ENCODE assay signal across 8 cellular contexts in genomic region chr14:55807059-55807499, GRCh38.
DNase-seq lines count a peak whose midpoint lies in the region; ATAC-seq, FAIRE-seq and TF ChIP-seq lines count a peak whose summit lies in the region.

No MANE protein-coding gene starts in this region.

- no peaks in the 10 kb centered on the region for H3K23me2 ChIP-seq in H9 (ENCODE audit: insufficient read length, low read depth, low read length, poor library complexity, severe bottlenecking)

- no peak overlapping the region for H2BK12ac ChIP-seq in H9 (ENCODE audit: insufficient read length, low read depth, low read length)

- H4K8ac ChIP-seq in H9 (replicated peaks; ENCODE audit: insufficient read length, low read depth, low read length), result no peak overlapping the region

- no peak overlapping the region for H3K27ac Mint-ChIP-seq in astrocyte (ENCODE audit: unreplicated experiment)
- no peak overlapping the region for H3K27ac Mint-ChIP-seq in H9

- H3K14ac ChIP-seq in H9 (ENCODE audit: insufficient read depth, low read length), result no peak overlapping the region

- peaks cover 3% of the 10 kb centered on the region for H3K4me1 ChIP-seq in astrocyte (ENCODE audit: insufficient read depth, low read length)
- peaks cover 8 to 9% of the 10 kb centered on the region in 2 donors for H3K4me1 ChIP-seq in kidney (ENCODE audit: control insufficient read depth in 1 of 2, insufficient read depth in 1 of 2, low read depth in 1 of 2, low read length in 2 of 2)
- no peaks in the 10 kb centered on the region; the same call in 1 of the 2 replicates for H3K4me1 ChIP-seq in H9 (ENCODE audit: insufficient read depth, low read length)

- FAIRE-seq in astrocyte (lab: Jason Lieb, UNC), result no peak
- FAIRE-seq in kidney (lab: Jason Lieb, UNC), result no peak

- H3K27me3 Mint-ChIP-seq in astrocyte (ENCODE audit: low read depth, unreplicated experiment) (peaks cover 4% of the 10 kb centered on the region), H9 (ENCODE audit: low read depth) (0 out of 2 replicates have a peak, but pooled peaks cover 2% of the 10 kb centered on the region)

- H2AK5ac ChIP-seq in H9 (ENCODE audit: insufficient read length, low read length), result no peak overlapping the region

- ATAC-seq in GM18511 (IDR thresholded peaks at IDR 0.05; ENCODE audit: unreplicated experiment) (peak; percentile 72), HG03469 (IDR thresholded peaks at IDR 0.05; ENCODE audit: unreplicated experiment) (peak; percentile 57)

- peaks cover 15% of the 10 kb centered on the region for H3K4me1 Mint-ChIP-seq in astrocyte (ENCODE audit: low read depth, unreplicated experiment)
- H3K4me1 Mint-ChIP-seq in H9, result peaks cover 6 to 10% of the 10 kb centered on the region in 2 experiments; a peak in 3 of 4 replicates

- no peak overlapping the region for H2BK20ac ChIP-seq in H9 (ENCODE audit: low read depth, low read length, poor library complexity, severe bottlenecking)

- no peak overlapping the region for H3K4me2 ChIP-seq in astrocyte (ENCODE audit: low read length)
- H3K4me2 ChIP-seq in H9 (ENCODE audit: insufficient read depth, insufficient read length, low read length), result no peak overlapping the region

- H3K9me3 ChIP-seq in astrocyte (ENCODE audit: insufficient read depth, low read depth, low read length) (no peaks in the 10 kb centered on the region), kidney (ENCODE audit: control insufficient read depth in 1 of 2, low read length in 2 of 2) (no peaks in the 10 kb centered on the region), H9 (ENCODE audit: control insufficient read depth, low read depth, low read length) (no peaks in the 10 kb centered on the region)

- H3K36me3 Mint-ChIP-seq in astrocyte (ENCODE audit: low read depth, unreplicated experiment) (peaks cover 5% of the 10 kb centered on the region), H9 (ENCODE audit: insufficient read depth in 1 of 3, low read depth in 3 of 3) (peaks cover 2 to 13% (median 6%) of the 10 kb centered on the region in 3 experiments)

- no peak overlapping the region for H3T11ph ChIP-seq in H9 (ENCODE audit: low read length)

- DNase-seq in T-helper 2 cell (peak in 4 of 5 experiments; percentile 29 to 94 (median 72)), astrocyte (ENCODE audit: low read depth) (peak; percentile 85), kidney (peak; percentile 94), H9 (no peak), HuH-7.5 (ENCODE audit: low spot score) (no peak)
- DNase-seq in stimulated activated CD8-positive, alpha-beta memory T cell treated with anti-CD3 and anti-CD28 coated beads, Interleukin-12 subunit alpha, Interleukin-12 subunit beta, amount 100 ng/mL, for 1 hour (ENCODE audit: low read depth), result peak; percentile 55

- H2BK120ac ChIP-seq in H9 (ENCODE audit: low read depth, low read length, poor library complexity, severe bottlenecking), result no peak overlapping the region

- H3K27me3 ChIP-seq in astrocyte (ENCODE audit: insufficient read depth, low read length) (no peaks in the 10 kb centered on the region), H9 (ENCODE audit: insufficient read depth, low read length) (no peaks in the 10 kb centered on the region)

- H3K18ac ChIP-seq in H9 (ENCODE audit: insufficient read length, low read depth, low read length), result no peak overlapping the region

- H3K9me3 Mint-ChIP-seq in astrocyte (ENCODE audit: unreplicated experiment) (peaks cover 22% of the 10 kb centered on the region), H9 (peaks cover 6 to 14% of the 10 kb centered on the region in 2 experiments)

- H3K9ac ChIP-seq in astrocyte (ENCODE audit: low read length), result no peak overlapping the region
- no peak overlapping the region for H3K9ac ChIP-seq in kidney (ENCODE audit: low read length in 2 of 2)
- no peak overlapping the region for H3K9ac ChIP-seq in H9 (ENCODE audit: extremely low read depth, insufficient read length, low read length)

- H2BK15ac ChIP-seq in H9 (ENCODE audit: low read depth, low read length), result no peak overlapping the region

- no peaks in the 10 kb centered on the region for H3K79me1 ChIP-seq in H9 (ENCODE audit: insufficient read depth, low read depth, low read length, poor library complexity, severe bottlenecking)

- H3K23ac ChIP-seq in H9 (ENCODE audit: insufficient read length, low read depth, low read length), result no peak overlapping the region

- H3K27ac ChIP-seq in astrocyte (ENCODE audit: low read depth, low read length) (no peak overlapping the region), kidney (ENCODE audit: low read depth in 2 of 2, low read length in 2 of 2) (peak overlapping the region; percentile 3 to 6), H9 (ENCODE audit: insufficient read length, low read depth, low read length) (no peak overlapping the region)

- no peak overlapping the region for H3K4me3 ChIP-seq in astrocyte (ENCODE audit: insufficient read depth, low read depth, low read length)
- H3K4me3 ChIP-seq in kidney (ENCODE audit: low read length in 2 of 2), result no peak overlapping the region

- no peak overlapping the region for H2BK5ac ChIP-seq in H9 (ENCODE audit: insufficient read length, low read length)

- H4K91ac ChIP-seq in H9 (ENCODE audit: insufficient read length, low read depth, low read length), result no peak overlapping the region

- H3K36me3 ChIP-seq in astrocyte (ENCODE audit: insufficient read depth, low read length) (no peaks in the 10 kb centered on the region), kidney (ENCODE audit: control insufficient read depth in 1 of 2, insufficient read depth in 2 of 2, low read length in 2 of 2) (no peaks in the 10 kb centered on the region)

- H3K56ac ChIP-seq in H9 (ENCODE audit: insufficient read length, low read depth, low read length), result no peak overlapping the region

- H3K4me3 Mint-ChIP-seq in astrocyte (ENCODE audit: unreplicated experiment) (no peak overlapping the region), H9 (no peak overlapping the region)

- H2AFZ ChIP-seq in astrocyte (ENCODE audit: low read depth, low read length) (peak overlapping the region; percentile 31), H9 (ENCODE audit: low read length) (no peak overlapping the region)

- H4K20me1 ChIP-seq in astrocyte (ENCODE audit: insufficient read depth, low read length) (no peaks in the 10 kb centered on the region), H9 (ENCODE audit: control insufficient read depth, insufficient read depth, insufficient read length) (no peaks in the 10 kb centered on the region)

- H3K4ac ChIP-seq in H9 (ENCODE audit: low read depth, low read length), result no peak overlapping the region

- TF ChIP-seq CTCF in astrocyte (IDR thresholded peaks at IDR 0.05; ENCODE audit: insufficient read depth, low read depth, low read length) (no peak), kidney (IDR thresholded peaks at IDR 0.05; ENCODE audit: borderline replicate concordance, extremely low read depth, insufficient read depth) (no peak), H9 (conservative IDR thresholded peaks at IDR 0.05) (no peak)

- H3K79me2 ChIP-seq in astrocyte (ENCODE audit: insufficient read depth, low read length) (no peaks in the 10 kb centered on the region), H9 (ENCODE audit: insufficient read depth, low read length) (no peaks in the 10 kb centered on the region)

- intact Hi-C loops in kidney (cut with DNase I), result no loop called here

- WGBS in H9 (ENCODE audit: extremely low coverage, insufficient read length, low lambda C conversion rate), result no CpG with 5 or more reads among the region's 11 CpGs

- H4K5ac ChIP-seq in H9 (ENCODE audit: insufficient read length, low read depth, low read length), result no peak overlapping the region

Comparison
In these comparisons a context has a peak if more than half of its experiments do, and no peak if none do; other contexts are left out.
1. DNase-seq: peak in T-helper 2 cell (4 of 5), astrocyte (single experiment), kidney (single experiment) and stimulated activated CD8-positive, alpha-beta memory T cell treated with anti-CD3 and anti-CD28 coated beads, Interleukin-12 subunit alpha, Interleukin-12 subunit beta, amount 100 ng/mL, for 1 hour (single experiment); none in H9 (single experiment) and HuH-7.5 (single experiment).
2. H3K27ac ChIP-seq: peak in kidney (2 of 2); none in astrocyte (single experiment) and H9 (single experiment).